Comparison of ENCODE assay signal across 13 cellular contexts in the genomic region with DNA sequence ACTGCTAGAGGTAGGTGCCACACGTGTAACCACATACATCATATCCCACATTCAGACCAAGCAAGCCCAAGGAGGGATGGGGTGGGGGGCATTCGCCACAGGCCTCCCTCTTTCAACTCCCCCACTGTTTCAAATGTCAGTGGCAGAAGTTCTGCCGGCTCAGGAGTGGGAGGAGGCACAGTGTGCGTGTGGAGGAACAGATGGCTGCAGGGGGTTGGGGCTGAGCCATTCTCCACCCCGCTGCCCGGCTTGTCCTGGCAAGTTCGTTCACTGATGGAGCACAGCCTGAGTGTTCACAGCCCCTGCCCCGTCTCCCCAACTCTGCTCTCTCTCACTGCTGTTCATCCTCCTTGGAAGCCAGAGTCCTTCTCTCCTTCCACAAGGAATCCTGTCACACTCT.
DNase-seq lines count a peak whose midpoint lies in the region; ATAC-seq, FAIRE-seq and TF ChIP-seq lines count a peak whose summit lies in the region.
"Had no signal": no experiment of that assay in that cellular context is flagged by ENCODE, and none has a peak within 500 bp of the region (broad histone marks: within the 10 kb centered on the region; RNA-seq: fewer than 3 reads in every experiment).

No MANE protein-coding gene starts in this region.

- no peaks in the 10 kb centered on the region for H3K9me1 ChIP-seq in keratinocyte (ENCODE audit: control insufficient read depth, extremely low read depth, insufficient read depth, low read length)

- no peak for TF ChIP-seq CTCF in left ventricle myocardium inferior (IDR thresholded peaks at IDR 0.05; ENCODE audit: borderline replicate concordance)
- TF ChIP-seq CTCF in keratinocyte (optimal IDR thresholded peaks at IDR 0.05 in 1 of 3, IDR thresholded peaks at IDR 0.05 in 1 of 3, conservative IDR thresholded peaks at IDR 0.05 in 1 of 3; ENCODE audit: extremely low read depth in 1 of 3, insufficient read depth in 2 of 3, low read length in 3 of 3): no peak

- dilution Hi-C loops in keratinocyte (cut with MboI; ENCODE audit: extremely low pct_ligation_motif_present, low sequenced_read_pairs): no loop called here

- peak; percentile 85 for FAIRE-seq in keratinocyte (lab: Jason Lieb, UNC)

- H3K4me2 ChIP-seq in keratinocyte (ENCODE audit: control insufficient read depth, extremely low read depth, insufficient read depth, low read depth, low read length): peak overlapping the region; percentile 88

- H3K9ac ChIP-seq in keratinocyte (ENCODE audit: control insufficient read depth, extremely low read depth, insufficient read depth, low read length): peak overlapping the region; percentile 80

- no peaks in the 10 kb centered on the region for H3K79me2 ChIP-seq in keratinocyte (ENCODE audit: control insufficient read depth, insufficient read depth, low read length)

- H4K20me1 ChIP-seq in keratinocyte (ENCODE audit: control insufficient read depth, extremely low read depth, insufficient read depth, low read length): no peaks in the 10 kb centered on the region

- intact Hi-C loops in left ventricle myocardium superior (cut with micrococcal nuclease) (no loop called here), left ventricle myocardium inferior (cut with micrococcal nuclease) (no loop called here), aorta (cut with DNase I) (no loop called here)

- DNase-seq in left ventricle myocardium superior: no peak
- DNase-seq in left ventricle myocardium inferior: no peak
- DNase-seq in T47D (ENCODE audit: low read depth in 1 of 2, low spot score in 1 of 2): peak; percentile 4 to 13
- DNase-seq in keratinocyte (ENCODE audit: low read depth, low spot score): peak; percentile 69
- no peak for DNase-seq in aorta
- DNase-seq in SIG-M5 (lab: John Stamatoyannopoulos, UW): no peak
- DNase-seq in activated naive CD4-positive, alpha-beta T cell (lab: John Stamatoyannopoulos, UW): no peak
- DNase-seq: activated CD8-positive, alpha-beta memory T cell treated with anti-CD3 and anti-CD28 coated beads, Interleukin-2, amount 50 U/mL, for 4 hours; NCI-H774; T-helper 9 cell had no signal

- peak overlapping the region; percentile 74 for H2AFZ ChIP-seq in keratinocyte (ENCODE audit: control insufficient read depth, low read length)

- H3K27me3 ChIP-seq in left ventricle myocardium inferior (ENCODE audit: low read depth) (no peaks in the 10 kb centered on the region), keratinocyte (ENCODE audit: control insufficient read depth, extremely low read depth, insufficient read depth, low read length) (no peaks in the 10 kb centered on the region), aorta (ENCODE audit: control insufficient read depth in 1 of 2, insufficient read depth in 2 of 2, low read length in 1 of 2) (no peaks in the 10 kb centered on the region)

- H3K4me3 ChIP-seq in left ventricle myocardium inferior (no peak overlapping the region), keratinocyte (ENCODE audit: control insufficient read depth in 2 of 3, extremely low read depth in 1 of 3, insufficient read depth in 2 of 3, low read depth in 1 of 3, low read length in 3 of 3) (peak overlapping the region in 2 of 3 experiments; percentile 1 to 12), aorta (ENCODE audit: low read length in 2 of 2) (no peak overlapping the region)
- H3K4me3 ChIP-seq: lung had no signal

- ATAC-seq in left ventricle myocardium superior (peak; percentile 32), aorta (ENCODE audit: low FRiP score) (peak; percentile 24), HG02885 (IDR thresholded peaks at IDR 0.05; ENCODE audit: poor library complexity, unreplicated experiment) (no peak)
- ATAC-seq: HCT116 had no signal

- WGBS in aorta, 2 donors: 14 to 17% methylated on average over 8 of the region's 8 CpGs

- H3K4me1 ChIP-seq in left ventricle myocardium inferior (no peaks in the 10 kb centered on the region), keratinocyte (ENCODE audit: control insufficient read depth, extremely low read depth, insufficient read depth, low read length) (peaks cover 49% of the 10 kb centered on the region), aorta (ENCODE audit: control insufficient read depth in 1 of 2, insufficient read depth in 2 of 2, low read length in 2 of 2) (no peaks in the 10 kb centered on the region)

- H3K36me3 ChIP-seq in left ventricle myocardium inferior (no peaks in the 10 kb centered on the region), keratinocyte (ENCODE audit: control insufficient read depth in 2 of 2, extremely low read depth in 1 of 2, insufficient read depth in 2 of 2, low read length in 2 of 2) (no peaks in the 10 kb centered on the region), aorta (ENCODE audit: control insufficient read depth in 1 of 2, insufficient read depth in 2 of 2, low read length in 1 of 2) (no peaks in the 10 kb centered on the region)

- H3K27ac ChIP-seq in left ventricle myocardium inferior (replicated peaks) (no peak overlapping the region), keratinocyte (ENCODE audit: control insufficient read depth, insufficient read depth, low read length) (peak overlapping the region; percentile 99), aorta (ENCODE audit: low read depth in 1 of 2, low read length in 2 of 2) (no peak overlapping the region)

- in situ Hi-C loops in T47D (cut with HindIII; ENCODE audit: low pct_unique_long_range_greater_than_20kb, low sequenced_read_pairs): no loop called here

- H3K9me3 ChIP-seq in left ventricle myocardium inferior (replicated peaks) (no peaks in the 10 kb centered on the region), keratinocyte (ENCODE audit: control insufficient read depth, low read depth, low read length) (peaks cover 2% of the 10 kb centered on the region), aorta (ENCODE audit: control insufficient read depth, low read length) (no peaks in the 10 kb centered on the region)

Comparison
In these comparisons a context has a peak if more than half of its experiments do, and no peak if none do; other contexts are left out.
1. DNase-seq: peak in T47D (2 of 2) and keratinocyte (single experiment); none in left ventricle myocardium superior (single experiment), left ventricle myocardium inferior (single experiment), aorta (0 of 2), SIG-M5 (single experiment) and activated naive CD4-positive, alpha-beta T cell (0 of 4).
2. H3K4me3 ChIP-seq: peak in keratinocyte (2 of 3); none in left ventricle myocardium inferior (single experiment) and aorta (0 of 2).